In the genomic region with DNA sequence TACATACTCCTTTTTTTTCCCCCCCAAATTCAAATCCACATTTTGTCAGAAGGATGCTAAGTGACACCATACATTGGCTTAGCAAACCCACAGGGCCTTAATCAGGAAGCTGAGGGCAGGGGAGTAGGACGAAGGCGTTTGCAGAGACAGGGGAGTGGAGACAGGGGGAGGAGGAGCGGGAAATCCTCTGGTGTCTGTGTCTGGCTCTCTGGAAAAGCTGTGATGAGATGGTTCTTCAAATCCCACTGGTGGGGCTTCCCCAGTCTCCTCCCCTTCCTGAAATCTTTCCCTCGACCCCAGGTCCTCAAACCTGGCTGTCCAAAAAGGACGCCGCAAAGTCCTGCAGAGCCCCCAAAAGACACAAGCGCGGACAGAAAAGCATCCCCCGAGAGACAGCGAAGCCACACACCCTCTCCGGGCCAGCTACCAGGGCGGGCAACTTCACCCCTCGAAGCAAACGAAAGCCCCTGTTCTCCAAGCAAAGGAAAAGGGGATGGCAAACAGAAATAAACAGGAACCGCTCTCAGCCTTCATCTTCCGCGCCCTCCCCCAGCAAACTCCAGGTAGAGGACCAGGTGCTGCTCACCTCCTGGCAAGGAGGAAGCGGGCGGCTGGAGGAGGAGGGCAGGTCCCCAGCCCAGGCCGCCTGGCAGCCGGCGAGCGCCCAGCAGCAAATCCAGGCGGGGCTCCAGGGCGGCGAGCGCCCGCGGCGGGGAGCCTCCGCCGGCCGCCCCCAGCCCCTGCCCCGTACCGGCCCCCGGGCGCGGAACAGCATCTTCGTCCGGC, we compare ENCODE assay signal across 8 cellular contexts. TPM values are rescaled to one million over a fixed set of nuclear protein-coding genes. Genes with fewer than 3 reads are reported as not detected.
A peak's percentile ranks its signal among the peaks of the same experiment; 100 is the strongest.
DNase-seq lines count a peak whose midpoint lies in the region; ATAC-seq and TF ChIP-seq lines count a peak whose summit lies in the region.

No MANE protein-coding gene starts in this region.

- TF ChIP-seq CTCF in esophagus muscularis mucosa (IDR thresholded peaks at IDR 0.05) (no peak), vagina (IDR thresholded peaks at IDR 0.05) (no peak)

- intact Hi-C loops in activated CD4-positive, alpha-beta T cell treated with anti-CD3 and anti-CD28 coated beads, Interleukin-2, amount 10 ng/mL, durations not matched to agents 24 days and 14 days (cut with micrococcal nuclease), result loop anchor here (1.0 to 5.0 kb wide), 3 partner anchors 94 to 178 kb away; partner anchors contain the start of gene DMTF1
- intact Hi-C loops in esophagus muscularis mucosa (cut with DNase I) (loop anchor here (5.0 kb wide), 1 partner anchor 93 kb away; the partner anchor contains the start of gene DMTF1), vagina (cut with DNase I) (no loop called here)

- peak overlapping the region; percentile 80 for H3K4me3 Mint-ChIP-seq in activated CD4-positive, alpha-beta T cell treated with anti-CD3 and anti-CD28 coated beads, Interleukin-2, amount 10 ng/mL, durations not matched to agents 24 days and 14 days
- peak overlapping the region; percentile 71 to 89 (median 82) for H3K4me3 Mint-ChIP-seq in naive thymus-derived CD8-positive, alpha-beta T cell

- H3K27ac ChIP-seq in esophagus muscularis mucosa (replicated peaks in 1 of 4) (peak overlapping the region; percentile 74 to 79 (median 78)), vagina (no peak overlapping the region)

- POLR2A ChIA-PET in naive thymus-derived CD8-positive, alpha-beta T cell (lab: Charles Lee), result interaction anchor here (1.4 to 1.8 kb wide), 2 partner anchors 94 to 161 kb away, joined by 5 to 8 read pairs; partner anchors contain the start of genes DMTF1 and TMEM243

- no peaks in the 10 kb centered on the region for H3K36me3 ChIP-seq in esophagus muscularis mucosa
- H3K36me3 ChIP-seq in vagina, result no peaks in the 10 kb centered on the region

- peak; percentile 75 to 88 (median 86) for DNase-seq in NCI-H1417 (lab: John Stamatoyannopoulos, UW)
- DNase-seq in NCI-H1417 treated with DMSO at 0.1 percent for 48 hours (lab: John Stamatoyannopoulos, UW), result no peak
- peak; percentile 39 to 53 for DNase-seq in Kasumi-1 (lab: John Stamatoyannopoulos, UW)
- no peak for DNase-seq in activated CD4-positive, alpha-beta T cell treated with anti-CD3 and anti-CD28 coated beads, Interleukin-2, amount 10 ng/mL, durations not matched to agents 24 days and 14 days
- no peak for DNase-seq in esophagus muscularis mucosa (ENCODE audit: extremely low spot score)
- peak in 8 of 10 donors; percentile 1 to 59 (median 10) for DNase-seq in naive thymus-derived CD8-positive, alpha-beta T cell
- DNase-seq in vagina (ENCODE audit: extremely low spot score in 2 of 2), result no peak

- H3K27me3 Mint-ChIP-seq in activated CD4-positive, alpha-beta T cell treated with anti-CD3 and anti-CD28 coated beads, Interleukin-2, amount 10 ng/mL, durations not matched to agents 24 days and 14 days, result peaks cover 29% of the 10 kb centered on the region
- H3K27me3 Mint-ChIP-seq in naive thymus-derived CD8-positive, alpha-beta T cell, result peaks cover 0 to 7% (median 0%) of the 10 kb centered on the region in 5 donors

- ATAC-seq in GM21737 (IDR thresholded peaks at IDR 0.05; ENCODE audit: unreplicated experiment), result peak; percentile 39
- ATAC-seq in naive thymus-derived CD8-positive, alpha-beta T cell, result peak; percentile 47 to 56

- no peak overlapping the region for H3K27ac Mint-ChIP-seq in activated CD4-positive, alpha-beta T cell treated with anti-CD3 and anti-CD28 coated beads, Interleukin-2, amount 10 ng/mL, durations not matched to agents 24 days and 14 days
- peak overlapping the region in 9 of 10 donors; percentile 9 to 79 (median 45) for H3K27ac Mint-ChIP-seq in naive thymus-derived CD8-positive, alpha-beta T cell

- TF ChIP-seq POLR2A in esophagus muscularis mucosa (IDR thresholded peaks at IDR 0.05; ENCODE audit: low read depth), result no peak
- TF ChIP-seq POLR2A in vagina (IDR thresholded peaks at IDR 0.05), result no peak

- no peaks in the 10 kb centered on the region for H3K36me3 Mint-ChIP-seq in activated CD4-positive, alpha-beta T cell treated with anti-CD3 and anti-CD28 coated beads, Interleukin-2, amount 10 ng/mL, durations not matched to agents 24 days and 14 days (ENCODE audit: low read depth)
- H3K36me3 Mint-ChIP-seq in naive thymus-derived CD8-positive, alpha-beta T cell, result no peaks in the 10 kb centered on the region

- peaks cover 14% of the 10 kb centered on the region for H3K4me1 Mint-ChIP-seq in activated CD4-positive, alpha-beta T cell treated with anti-CD3 and anti-CD28 coated beads, Interleukin-2, amount 10 ng/mL, durations not matched to agents 24 days and 14 days
- peaks cover 11 to 17% (median 16%) of the 10 kb centered on the region in 4 donors for H3K4me1 Mint-ChIP-seq in naive thymus-derived CD8-positive, alpha-beta T cell

- H3K9me3 ChIP-seq in esophagus muscularis mucosa (no peaks in the 10 kb centered on the region), vagina (no peaks in the 10 kb centered on the region)

- TF ChIP-seq EP300 in esophagus muscularis mucosa (IDR thresholded peaks at IDR 0.05), result no peak

- H3K9me3 Mint-ChIP-seq in activated CD4-positive, alpha-beta T cell treated with anti-CD3 and anti-CD28 coated beads, Interleukin-2, amount 10 ng/mL, durations not matched to agents 24 days and 14 days, result no peaks in the 10 kb centered on the region
- no peaks in the 10 kb centered on the region for H3K9me3 Mint-ChIP-seq in naive thymus-derived CD8-positive, alpha-beta T cell

- H3K27me3 ChIP-seq in esophagus muscularis mucosa (no peaks in the 10 kb centered on the region), vagina (no peaks in the 10 kb centered on the region)

- peak overlapping the region; percentile 71 to 80 (median 77) for H3K4me3 ChIP-seq in esophagus muscularis mucosa
- peak overlapping the region; percentile 50 to 71 for H3K4me3 ChIP-seq in vagina

- 0% methylated on average over 29 of the region's 40 CpGs for WGBS in esophagus muscularis mucosa

- H3K4me1 ChIP-seq in esophagus muscularis mucosa (peaks cover 12 to 24% (median 14%) of the 10 kb centered on the region in 4 donors), vagina (peaks cover 11% of the 10 kb centered on the region)

RNA-seq across cellular contexts. Expression of gene ELAPOR2, which starts 0.5 kb away (rescaled TPM):
- total RNA-seq in activated CD4-positive, alpha-beta T cell treated with anti-CD3 and anti-CD28 coated beads, Interleukin-2, amount 10 ng/mL, durations not matched to agents 24 days and 14 days, result 1.9 and 2.1 TPM in 2 replicates
- total RNA-seq in esophagus muscularis mucosa (10 to 100 TPM; 17.7 to 20.7 (median 19.8) TPM), vagina (5.6 TPM)
- total RNA-seq in naive thymus-derived CD8-positive, alpha-beta T cell, result 1 to 10 TPM; 8.1 to 8.6 TPM
- polyA plus RNA-seq in naive thymus-derived CD8-positive, alpha-beta T cell, result 1 to 10 TPM in 2 of 3 donors, under 1 TPM in 1; 0.96 to 6.5 (median 4.6) TPM

Comparison
In these comparisons a context has a peak if more than half of its experiments do, and no peak if none do; other contexts are left out.
1. DNase-seq: peak in NCI-H1417 (3 of 3), Kasumi-1 (2 of 2) and naive thymus-derived CD8-positive, alpha-beta T cell (8 of 10); none in NCI-H1417 treated with DMSO at 0.1 percent for 48 hours (single experiment), activated CD4-positive, alpha-beta T cell treated with anti-CD3 and anti-CD28 coated beads, Interleukin-2, amount 10 ng/mL, durations not matched to agents 24 days and 14 days (single experiment), esophagus muscularis mucosa (single experiment) and vagina (0 of 2).